1 cellular context compared by ENCODE assay signal in the genomic region with DNA sequence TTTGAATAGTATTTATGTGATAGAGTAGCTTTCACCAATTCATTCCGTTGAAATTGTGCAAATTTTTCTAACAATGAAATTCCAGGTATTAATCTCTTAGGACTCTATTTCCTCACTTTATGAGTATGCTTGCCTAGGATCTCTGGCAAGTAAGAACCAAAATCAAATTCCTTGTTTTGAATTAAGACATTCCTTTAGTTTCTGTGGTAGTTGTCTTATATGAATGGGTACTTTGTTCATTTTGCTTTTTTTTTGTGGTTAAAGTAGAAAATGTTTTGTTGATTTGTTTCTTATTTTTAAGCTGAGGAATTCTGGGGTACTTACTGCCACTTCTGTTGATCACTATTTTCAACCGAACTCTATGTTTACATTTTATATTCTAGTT.
TF ChIP-seq lines count a peak whose summit lies in the region.

No MANE protein-coding gene starts in this region.

TF ChIP-seq in GM23338, 12 proteins besides CTCF, POLR2A, EP300 and RAD21 (continued from another document):
- TF ChIP-seq ZNF462 (CRISPR knock-in tag; IDR thresholded peaks at IDR 0.05): no peak
- no peak for TF ChIP-seq ZNF331 (CRISPR knock-in tag; IDR thresholded peaks at IDR 0.05; ENCODE audit: low read depth)
- no peak for TF ChIP-seq STAT1 (IDR thresholded peaks at IDR 0.05; ENCODE audit: unreplicated experiment)
TF ChIP-seq in GM23338: peak in this region for 0.
